Comparison of ENCODE assay signal across 9 cellular contexts in genomic region chr5:119063579-119064379, GRCh38. TPM values are rescaled to one million over a fixed set of nuclear protein-coding genes. Genes with fewer than 3 reads are reported as not detected.
A peak's percentile ranks its signal among the peaks of the same experiment; 100 is the strongest.
DNase-seq lines count a peak whose midpoint lies in the region; ATAC-seq and TF ChIP-seq lines count a peak whose summit lies in the region.
"Had no signal": no experiment of that assay in that cellular context is flagged by ENCODE, and none has a peak within 500 bp of the region (broad histone marks: within the 10 kb centered on the region; RNA-seq: fewer than 3 reads in every experiment).

No MANE protein-coding gene starts in this region.

- peak overlapping the region; percentile 55 for H3K4me3 Mint-ChIP-seq in activated naive CD8-positive, alpha-beta T cell treated with anti-CD3 and anti-CD28 coated beads for 36 hours
- no peak overlapping the region for H3K4me3 Mint-ChIP-seq in immature natural killer cell
- H3K4me3 Mint-ChIP-seq: naive thymus-derived CD8-positive, alpha-beta T cell had no signal

- DNase-seq in Ammon's horn (ENCODE audit: low spot score) = peak; percentile 5
- DNase-seq in activated naive CD8-positive, alpha-beta T cell treated with anti-CD3 and anti-CD28 coated beads for 36 hours = no peak
- DNase-seq in transverse colon = no peak
- DNase-seq in ecto neural progenitor cell (ENCODE audit: low spot score) = no peak
- DNase-seq in immature natural killer cell = no peak
- DNase-seq in NCI-H526 (lab: John Stamatoyannopoulos, UW) = no peak
- DNase-seq: naive thymus-derived CD8-positive, alpha-beta T cell had no signal

- peaks cover 13% of the 10 kb centered on the region for H3K4me1 Mint-ChIP-seq in activated naive CD8-positive, alpha-beta T cell treated with anti-CD3 and anti-CD28 coated beads for 36 hours
- H3K4me1 Mint-ChIP-seq in immature natural killer cell = peaks cover 6 to 12% of the 10 kb centered on the region in 2 donors

- TF ChIP-seq CTCF in transverse colon (IDR thresholded peaks at IDR 0.05) = no peak

- no peaks in the 10 kb centered on the region for H3K9me3 Mint-ChIP-seq in activated naive CD8-positive, alpha-beta T cell treated with anti-CD3 and anti-CD28 coated beads for 36 hours
- no peaks in the 10 kb centered on the region for H3K9me3 Mint-ChIP-seq in immature natural killer cell
- H3K9me3 Mint-ChIP-seq: naive thymus-derived CD8-positive, alpha-beta T cell had no signal

- no peaks in the 10 kb centered on the region for H3K9me3 ChIP-seq in transverse colon

- H3K36me3 ChIP-seq in transverse colon = no peaks in the 10 kb centered on the region

- TF ChIP-seq POLR2A in transverse colon (IDR thresholded peaks at IDR 0.05) = no peak

- no peaks in the 10 kb centered on the region for H3K27me3 Mint-ChIP-seq in activated naive CD8-positive, alpha-beta T cell treated with anti-CD3 and anti-CD28 coated beads for 36 hours
- H3K27me3 Mint-ChIP-seq in immature natural killer cell (ENCODE audit: low read depth in 3 of 3) = no peaks in the 10 kb centered on the region
- H3K27me3 Mint-ChIP-seq: naive thymus-derived CD8-positive, alpha-beta T cell had no signal

- H3K27me3 ChIP-seq in transverse colon = no peaks in the 10 kb centered on the region

- H3K4me1 ChIP-seq in transverse colon = peaks cover 4 to 13% (median 5%) of the 10 kb centered on the region in 4 donors

- 25 to 31% methylated on average over 5 of the region's 5 CpGs for whole genome bisulfite sequencing in transverse colon (ENCODE audit: low coverage in 1 of 2), 2 donors

- H3K27ac Mint-ChIP-seq in activated naive CD8-positive, alpha-beta T cell treated with anti-CD3 and anti-CD28 coated beads for 36 hours = peak overlapping the region; percentile 7
- no peak overlapping the region for H3K27ac Mint-ChIP-seq in immature natural killer cell

- intact Hi-C loops in transverse colon (cut with DNase I; ENCODE audit: low total_unique reads) = no loop called here

- H3K27ac ChIP-seq in transverse colon = peak overlapping the region in 3 of 4 donors; percentile 30 to 49 (median 47)

- no peak for TF ChIP-seq EP300 in transverse colon (IDR thresholded peaks at IDR 0.05; ENCODE audit: low read depth)

- H3K36me3 Mint-ChIP-seq in activated naive CD8-positive, alpha-beta T cell treated with anti-CD3 and anti-CD28 coated beads for 36 hours = peaks cover 2% of the 10 kb centered on the region
- no peaks in the 10 kb centered on the region for H3K36me3 Mint-ChIP-seq in immature natural killer cell

- no peak overlapping the region for H3K4me3 ChIP-seq in transverse colon

- ATAC-seq in GM19455 (IDR thresholded peaks at IDR 0.05; ENCODE audit: unreplicated experiment) = peak; percentile 77
- ATAC-seq in HG03439 (IDR thresholded peaks at IDR 0.05; ENCODE audit: unreplicated experiment) = peak; percentile 88

- in situ Hi-C loops in transverse colon (cut with MboI; ENCODE audit: low pct_ligation_motif_present in 1 of 4, low pct_unique_long_range_greater_than_20kb in 1 of 4, low sequenced_read_pairs in 3 of 4) = no loop called here

RNA-seq across cellular contexts. Expression of gene DMXL1, which starts 7.1 kb away (rescaled TPM):
- total RNA-seq in activated naive CD8-positive, alpha-beta T cell treated with anti-CD3 and anti-CD28 coated beads for 36 hours = 10 to 100 TPM; 22.1 to 25.1 TPM
- 10 to 100 TPM; 44.6 to 84.8 (median 58.2) TPM for total RNA-seq in transverse colon
- polyA plus RNA-seq in immature natural killer cell = 10 to 100 TPM; 14.0 to 15.6 (median 14.7) TPM
